In genomic region chr22:46933040-46933439, GRCh38 we compare ENCODE assay signal across 10 cellular contexts.
"Had no signal": no experiment of that assay in that cellular context is flagged by ENCODE, and none has a peak within 500 bp of the region (broad histone marks: within the 10 kb centered on the region; RNA-seq: fewer than 3 reads in every experiment).

No MANE protein-coding gene starts in this region.

- H3K27ac Mint-ChIP-seq: mesothelial cell of epicardium had no signal

- H3K4me3 ChIP-seq: coronary artery had no signal

- H3K4me3 Mint-ChIP-seq: activated T-cell treated with anti-CD3 and anti-CD28 coated beads, Interleukin-2, amount 50 U/mL, for 4 hours; mesothelial cell of epicardium; T-cell had no signal

- DNase-seq: activated CD4-positive, alpha-beta T cell treated with anti-CD3 and anti-CD28 coated beads, Interleukin-2, amount 50 U/mL, for 1 hour; activated gamma-delta T cell; activated T-cell treated with anti-CD3 and anti-CD28 coated beads, Interleukin-2, amount 50 U/mL, for 4 hours; effector memory CD4-positive, alpha-beta T cell; kidney glomerular epithelial cell; small intestine; trophoblast cell had no signal

- H3K27me3 Mint-ChIP-seq: T-cell had no signal

- FAIRE-seq: small intestine had no signal

- ATAC-seq: activated T-cell treated with anti-CD3 and anti-CD28 coated beads, Interleukin-2, amount 50 U/mL, for 4 hours; T-cell had no signal

- H3K27ac ChIP-seq: coronary artery had no signal

- H3K9me3 Mint-ChIP-seq: activated T-cell treated with anti-CD3 and anti-CD28 coated beads, Interleukin-2, amount 50 U/mL, for 4 hours; mesothelial cell of epicardium; T-cell had no signal
